ENCODE assay signal across 8 cellular contexts in the genomic region with DNA sequence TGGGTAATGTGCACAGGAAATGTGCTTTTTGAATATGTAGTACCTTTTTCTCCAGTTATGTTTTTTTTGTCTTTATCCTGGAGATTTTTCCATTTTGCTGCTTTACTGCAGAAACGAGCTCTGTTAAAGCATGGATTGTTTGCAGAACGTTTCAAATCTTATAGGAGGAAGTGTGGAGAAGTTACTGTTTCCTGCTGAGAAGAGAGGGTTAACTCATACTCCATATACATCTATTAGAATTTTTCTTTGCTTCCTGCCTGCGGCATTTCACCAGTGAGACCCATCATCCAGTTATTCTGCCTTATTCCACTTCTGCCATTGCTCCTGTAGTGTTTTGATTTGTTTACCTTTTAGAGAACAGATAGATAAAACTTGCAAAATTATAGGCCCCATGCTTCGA. TPM values are rescaled to one million over a fixed set of nuclear protein-coding genes. Genes with fewer than 3 reads are reported as not detected.
DNase-seq lines count a peak whose midpoint lies in the region; ATAC-seq and TF ChIP-seq lines count a peak whose summit lies in the region.

No MANE protein-coding gene starts in this region.

- H3K27ac ChIP-seq in subcutaneous abdominal adipose tissue (ENCODE audit: low read depth, low read length), result peak overlapping the region; percentile 99

- H3K9me3 ChIP-seq in iPS-18c (ENCODE audit: control insufficient read depth, insufficient read depth, low read length) (peaks cover 2% of the 10 kb centered on the region), subcutaneous abdominal adipose tissue (ENCODE audit: control insufficient read depth in 5 of 5, low read length in 5 of 5) (no peaks in the 10 kb centered on the region)

- H3K27me3 ChIP-seq in subcutaneous abdominal adipose tissue (ENCODE audit: control insufficient read depth in 5 of 5, insufficient read depth in 4 of 5, low read length in 5 of 5), result peaks cover 0 to 2% (median 0%) of the 10 kb centered on the region in 5 donors

- peaks cover 12 to 20% of the 10 kb centered on the region in 2 donors for H3K36me3 Mint-ChIP-seq in activated T-cell treated with anti-CD3 and anti-CD28 coated beads, Interleukin-2, amount 50 U/mL, for 72 hours (ENCODE audit: insufficient read depth in 2 of 2)

- no peak for ATAC-seq in activated T-cell treated with anti-CD3 and anti-CD28 coated beads, Interleukin-2, amount 50 U/mL, for 72 hours (replicated peaks in 1 of 2)
- ATAC-seq in GM18867 (IDR thresholded peaks at IDR 0.05; ENCODE audit: unreplicated experiment) (no peak), GM19455 (IDR thresholded peaks at IDR 0.05; ENCODE audit: unreplicated experiment) (no peak)

- H3K4me1 ChIP-seq in subcutaneous abdominal adipose tissue (ENCODE audit: control insufficient read depth in 5 of 5, insufficient read depth in 5 of 5, low read length in 5 of 5), result peaks cover 2 to 38% (median 26%) of the 10 kb centered on the region in 5 donors

- no peaks in the 10 kb centered on the region for H3K36me3 ChIP-seq in subcutaneous abdominal adipose tissue (ENCODE audit: control insufficient read depth in 5 of 5, insufficient read depth in 5 of 5, low read length in 5 of 5)

- peaks cover 49% of the 10 kb centered on the region for H3K4me1 Mint-ChIP-seq in activated T-cell treated with anti-CD3 and anti-CD28 coated beads, Interleukin-2, amount 50 U/mL, for 72 hours (ENCODE audit: low read depth)

- no peaks in the 10 kb centered on the region for H3K9me3 Mint-ChIP-seq in activated T-cell treated with anti-CD3 and anti-CD28 coated beads, Interleukin-2, amount 50 U/mL, for 72 hours

- H3K9ac ChIP-seq in subcutaneous abdominal adipose tissue (ENCODE audit: low read length in 5 of 5), result peak overlapping the region; percentile 43 to 89 (median 63)

- CTCF ChIA-PET in HEK293T (lab: Yijun Ruan, JAX), result no interaction called here

- POLR2A ChIA-PET in HEK293T (lab: Yijun Ruan, JAX), result interaction anchor here (0.8 kb wide), 1 partner anchor 58 kb away, joined by 3 read pairs; no protein-coding TSS in a partner anchor

- DNase-seq in AML-193 (lab: John Stamatoyannopoulos, UW) (peak; percentile 17 to 23), HEK293T (ENCODE audit: extremely low spot score) (no peak), ureter (ENCODE audit: low spot score) (no peak)
- DNase-seq in activated T-cell treated with anti-CD3 and anti-CD28 coated beads, Interleukin-2, amount 50 U/mL, for 72 hours, result no peak

- H3K27ac Mint-ChIP-seq in activated T-cell treated with anti-CD3 and anti-CD28 coated beads, Interleukin-2, amount 50 U/mL, for 72 hours, result peak overlapping the region; percentile 100

- H3K4me3 ChIP-seq in iPS-18c (ENCODE audit: insufficient read depth, low read depth, low read length), result peak overlapping the region; percentile 94
- H3K4me3 ChIP-seq in subcutaneous abdominal adipose tissue (ENCODE audit: low read depth in 1 of 5, low read length in 5 of 5), result peak overlapping the region; percentile 67 to 96 (median 89)

- H3K27me3 Mint-ChIP-seq in activated T-cell treated with anti-CD3 and anti-CD28 coated beads, Interleukin-2, amount 50 U/mL, for 72 hours (ENCODE audit: low read depth), result no peaks in the 10 kb centered on the region

- H3K4me3 Mint-ChIP-seq in activated T-cell treated with anti-CD3 and anti-CD28 coated beads, Interleukin-2, amount 50 U/mL, for 72 hours, result peak overlapping the region; percentile 94 to 100

TF ChIP-seq in HEK293T, 16 proteins besides CTCF, POLR2A, EP300 and RAD21:
- TF ChIP-seq CTBP1 (IDR thresholded peaks at IDR 0.05; ENCODE audit: borderline replicate concordance) (0 out of 2 replicates have a peak, but pooled peaks have one; percentile 25), NFRKB (IDR thresholded peaks at IDR 0.05) (no peak), SUZ12 (IDR thresholded peaks at IDR 0.05) (no peak)
TF ChIP-seq in HEK293T: peak in this region for 1.

RNA-seq across cellular contexts. Expression of a gene that starts 2.0 kb away (rescaled TPM):
- 10 to 100 TPM; 31.9 to 32.7 TPM for total RNA-seq in activated T-cell treated with anti-CD3 and anti-CD28 coated beads, Interleukin-2, amount 50 U/mL, for 72 hours
- total RNA-seq in ureter, result 44.7 TPM

RNA-seq across cellular contexts. Expression of a gene that starts 44.6 kb away (rescaled TPM):
- 10 to 100 TPM; 83.9 to 88.5 TPM for total RNA-seq in activated T-cell treated with anti-CD3 and anti-CD28 coated beads, Interleukin-2, amount 50 U/mL, for 72 hours
- total RNA-seq in ureter, result 112 TPM

Comparison
In these comparisons a context has a peak if more than half of its experiments do, and no peak if none do; other contexts are left out.
1. DNase-seq: peak in AML-193 (2 of 2); none in HEK293T (single experiment), activated T-cell treated with anti-CD3 and anti-CD28 coated beads, Interleukin-2, amount 50 U/mL, for 72 hours (0 of 2) and ureter (single experiment).